ENCODE assay signal across 15 cellular contexts in genomic region chr2:204023088-204023487, GRCh38.
"Had no signal": no experiment of that assay in that cellular context is flagged by ENCODE, and none has a peak within 500 bp of the region (broad histone marks: within the 10 kb centered on the region; RNA-seq: fewer than 3 reads in every experiment).

No MANE protein-coding gene starts in this region.

- H3K27ac Mint-ChIP-seq: activated naive CD4-positive, alpha-beta T cell treated with anti-CD3 and anti-CD28 coated beads, Interleukin-2, amount 50 U/mL, for 24 hours; dendritic cell treated with granulocyte-macrophage colony-stimulating factor and Interleukin-4, amounts not matched to agents 40 ng/mL and 50 ng/mL, for 4 days; effector memory CD8-positive, alpha-beta T cell; type B pancreatic cell had no signal

- H3K4me1 ChIP-seq: left lung had no signal

- ATAC-seq: effector memory CD8-positive, alpha-beta T cell; gastrocnemius medialis; left lung; pancreas had no signal

- H3K36me3 Mint-ChIP-seq: type B pancreatic cell had no signal

- DNase-seq: activated CD4-positive, CD25-positive, alpha-beta regulatory T cell treated with anti-CD3 and anti-CD28 coated beads, Interleukin-2, amount 50 U/mL, for 72 hours; amygdala; brain microvascular endothelial cell; cerebellar nuclear complex; effector memory CD8-positive, alpha-beta T cell; gastrocnemius medialis; left lung; pancreas; retina; T-helper 9 cell had no signal

- H3K9me3 Mint-ChIP-seq: dendritic cell treated with granulocyte-macrophage colony-stimulating factor and Interleukin-4, amounts not matched to agents 40 ng/mL and 50 ng/mL, for 4 days; effector memory CD8-positive, alpha-beta T cell; type B pancreatic cell had no signal

- H3K27me3 ChIP-seq: brain microvascular endothelial cell, gastrocnemius medialis, left lung, pancreas had no signal

- H3K9me3 ChIP-seq: gastrocnemius medialis, left lung, pancreas had no signal

- H3K36me3 ChIP-seq: brain microvascular endothelial cell, gastrocnemius medialis, left lung, pancreas had no signal

- H3K27me3 Mint-ChIP-seq: activated naive CD4-positive, alpha-beta T cell treated with anti-CD3 and anti-CD28 coated beads, Interleukin-2, amount 50 U/mL, for 24 hours; type B pancreatic cell had no signal

- H3K4me3 Mint-ChIP-seq: activated naive CD4-positive, alpha-beta T cell treated with anti-CD3 and anti-CD28 coated beads, Interleukin-2, amount 50 U/mL, for 24 hours; dendritic cell treated with granulocyte-macrophage colony-stimulating factor and Interleukin-4, amounts not matched to agents 40 ng/mL and 50 ng/mL, for 4 days; effector memory CD8-positive, alpha-beta T cell; type B pancreatic cell had no signal

- H3K27ac ChIP-seq: brain microvascular endothelial cell, epithelial cell of prostate, gastrocnemius medialis, left lung, pancreas had no signal

- FAIRE-seq: keratinocyte, pancreas had no signal

- H3K4me3 ChIP-seq: gastrocnemius medialis, left lung, pancreas had no signal
